Comparison of ENCODE assay signal across 8 cellular contexts in the genomic region with DNA sequence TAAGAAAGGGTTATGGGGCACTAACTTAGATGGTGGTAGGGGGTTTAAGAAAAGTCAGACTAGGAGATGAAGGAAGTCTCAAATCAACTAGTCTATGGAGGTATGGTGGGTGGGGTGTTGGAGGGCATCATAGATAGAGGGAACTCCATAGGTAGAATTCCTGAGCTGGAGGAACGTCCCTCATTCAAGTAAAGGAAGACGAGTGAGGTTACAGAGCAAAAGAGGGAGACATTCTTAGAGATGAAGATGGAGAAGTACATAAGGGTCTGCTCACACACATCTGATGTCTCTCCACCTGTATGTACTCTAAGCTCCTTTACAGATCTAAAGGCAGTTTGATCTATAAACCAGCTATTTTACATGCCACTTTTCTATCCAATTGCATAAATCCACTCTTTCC. TPM values are rescaled to one million over a fixed set of nuclear protein-coding genes. Genes with fewer than 3 reads are reported as not detected.
DNase-seq lines count a peak whose midpoint lies in the region; TF ChIP-seq lines count a peak whose summit lies in the region.

No MANE protein-coding gene starts in this region.

- no peaks in the 10 kb centered on the region for H3K9me2 ChIP-seq in Loucy (replicated peaks; ENCODE audit: low read depth, low read length)

- peaks cover 0 to 7% of the 10 kb centered on the region in 2 donors for H3K36me3 Mint-ChIP-seq in CD4-positive, alpha-beta memory T cell
- H3K36me3 Mint-ChIP-seq in dendritic cell treated with granulocyte-macrophage colony-stimulating factor and Interleukin-4, amounts not matched to agents 40 ng/mL and 50 ng/mL, for 4 days (ENCODE audit: low read depth), result peaks cover 6% of the 10 kb centered on the region

- peak overlapping the region; percentile 92 for H3K9ac ChIP-seq in Loucy (ENCODE audit: low read depth, low read length, poor library complexity, severe bottlenecking)

- H3F3A ChIP-seq in Loucy (ENCODE audit: low read depth), result peaks cover 3% of the 10 kb centered on the region; the same call in 1 of the 2 replicates

- H3K4me2 ChIP-seq in Loucy (ENCODE audit: low read depth, low read length, poor library complexity, severe bottlenecking), result peak overlapping the region; percentile 91

- peak overlapping the region in 5 of 7 donors; percentile 79 to 93 (median 89) for H3K27ac Mint-ChIP-seq in CD4-positive, alpha-beta memory T cell
- H3K27ac Mint-ChIP-seq in dendritic cell treated with granulocyte-macrophage colony-stimulating factor and Interleukin-4, amounts not matched to agents 40 ng/mL and 50 ng/mL, for 4 days, result peak overlapping the region; percentile 95

- H4K20me1 ChIP-seq in Loucy (ENCODE audit: insufficient read depth, low read length, poor library complexity, severe bottlenecking), result peaks cover 50% of the 10 kb centered on the region

- no peaks in the 10 kb centered on the region for H3K27me3 ChIP-seq in CD4-positive, alpha-beta memory T cell (ENCODE audit: insufficient read depth, low read length)
- H3K27me3 ChIP-seq in Loucy (ENCODE audit: insufficient read depth, low read length, poor library complexity, severe bottlenecking) (no peaks in the 10 kb centered on the region), neuron (ENCODE audit: insufficient read depth, low read length) (no peaks in the 10 kb centered on the region)

- H3K4me3 ChIP-seq in CD4-positive, alpha-beta memory T cell (ENCODE audit: low read length in 2 of 2), result peak overlapping the region; percentile 75 to 77
- H3K4me3 ChIP-seq in Loucy (ENCODE audit: low read length, poor library complexity, severe bottlenecking) (peak overlapping the region; percentile 95), neuron (ENCODE audit: low read length) (peak overlapping the region; percentile 91)

- TF ChIP-seq CTCF in Loucy (conservative IDR thresholded peaks at IDR 0.05; ENCODE audit: low read length), result no peak

- H3K4me1 ChIP-seq in CD4-positive, alpha-beta memory T cell (ENCODE audit: insufficient read depth, low read length), result peaks cover 42% of the 10 kb centered on the region
- peaks cover 34% of the 10 kb centered on the region for H3K4me1 ChIP-seq in Loucy (ENCODE audit: insufficient read depth, low read length, poor library complexity, severe bottlenecking)
- peaks cover 10% of the 10 kb centered on the region for H3K4me1 ChIP-seq in neuron (ENCODE audit: insufficient read depth, low read length)

- CTCF ChIA-PET in CD4-positive, alpha-beta memory T cell (lab: Charles Lee; ENCODE audit: partially characterized antibody), result interaction anchor here (0.5 to 1.5 kb wide), 4 partner anchors 9 to 163 kb away, joined by 3 to 5 read pairs (median 4); no protein-coding TSS in a partner anchor

- H2AFZ ChIP-seq in Loucy (ENCODE audit: low read length) (no peak overlapping the region), neuron (ENCODE audit: low read depth, low read length) (no peak overlapping the region)

- peak overlapping the region; percentile 93 to 95 (median 94) for H3K4me3 Mint-ChIP-seq in CD4-positive, alpha-beta memory T cell
- H3K4me3 Mint-ChIP-seq in dendritic cell treated with granulocyte-macrophage colony-stimulating factor and Interleukin-4, amounts not matched to agents 40 ng/mL and 50 ng/mL, for 4 days, result peak overlapping the region; percentile 83

- peaks cover 59% of the 10 kb centered on the region for H3K79me2 ChIP-seq in Loucy (ENCODE audit: insufficient read depth, low read length)

- POLR2A ChIA-PET in CD4-positive, alpha-beta memory T cell (lab: Charles Lee; ENCODE audit: partially characterized antibody), result interaction anchor here (1.1 kb wide), 1 partner anchor 74 kb away, joined by 4 read pairs; the partner anchor contains the start of gene PLSCR2

- H3K27me3 Mint-ChIP-seq in CD4-positive, alpha-beta memory T cell, result no peaks in the 10 kb centered on the region
- no peaks in the 10 kb centered on the region for H3K27me3 Mint-ChIP-seq in dendritic cell treated with granulocyte-macrophage colony-stimulating factor and Interleukin-4, amounts not matched to agents 40 ng/mL and 50 ng/mL, for 4 days

- no peaks in the 10 kb centered on the region for H3K9me3 ChIP-seq in CD4-positive, alpha-beta memory T cell (ENCODE audit: control insufficient read depth in 1 of 2, low read length in 2 of 2)
- H3K9me3 ChIP-seq in Loucy (ENCODE audit: insufficient read depth, low read depth, low read length) (no peaks in the 10 kb centered on the region), neuron (ENCODE audit: low read length) (peaks cover 5% of the 10 kb centered on the region)

- DNase-seq in CD4-positive, alpha-beta memory T cell, result no peak
- no peak for DNase-seq in AML-193 (lab: John Stamatoyannopoulos, UW)
- no peak for DNase-seq in NCI-H1436 (lab: John Stamatoyannopoulos, UW)
- no peak for DNase-seq in COR-L47 (lab: John Stamatoyannopoulos, UW)
- DNase-seq in mesenteric fat pad (ENCODE audit: low spot score), result no peak

- peaks cover 40 to 74% (median 60%) of the 10 kb centered on the region in 4 donors for H3K4me1 Mint-ChIP-seq in CD4-positive, alpha-beta memory T cell
- peaks cover 47% of the 10 kb centered on the region for H3K4me1 Mint-ChIP-seq in dendritic cell treated with granulocyte-macrophage colony-stimulating factor and Interleukin-4, amounts not matched to agents 40 ng/mL and 50 ng/mL, for 4 days (ENCODE audit: low read depth)

- H3K27ac ChIP-seq in CD4-positive, alpha-beta memory T cell (ENCODE audit: low read depth, low read length), result no peak overlapping the region

- intact Hi-C loops in CD4-positive, alpha-beta memory T cell (cut with micrococcal nuclease), result no loop called here
- intact Hi-C loops in dendritic cell treated with granulocyte-macrophage colony-stimulating factor and Interleukin-4, amounts not matched to agents 40 ng/mL and 50 ng/mL, for 4 days (cut with micrococcal nuclease), result no loop called here

- no peaks in the 10 kb centered on the region for H3K36me3 ChIP-seq in CD4-positive, alpha-beta memory T cell (ENCODE audit: insufficient read depth, low read length)
- H3K36me3 ChIP-seq in Loucy (ENCODE audit: insufficient read depth, low read length) (no peaks in the 10 kb centered on the region), neuron (ENCODE audit: insufficient read depth, low read length) (no peaks in the 10 kb centered on the region)

- no peaks in the 10 kb centered on the region for H3K9me3 Mint-ChIP-seq in CD4-positive, alpha-beta memory T cell
- no peaks in the 10 kb centered on the region for H3K9me3 Mint-ChIP-seq in dendritic cell treated with granulocyte-macrophage colony-stimulating factor and Interleukin-4, amounts not matched to agents 40 ng/mL and 50 ng/mL, for 4 days

RNA-seq across cellular contexts. Expression of gene PLSCR1, which starts 1.4 kb away (rescaled TPM):
- total RNA-seq in CD4-positive, alpha-beta memory T cell, result 10 to 100 TPM; 24.9 to 25.0 TPM
- 10 to 100 TPM; 24.9 to 34.2 TPM for polyA plus RNA-seq in CD4-positive, alpha-beta memory T cell
- 187 TPM for total RNA-seq in mesenteric fat pad
